In genomic region chr22:28442264-28442950, GRCh38 we compare ENCODE assay signal across 8 cellular contexts.
DNase-seq lines count a peak whose midpoint lies in the region; ATAC-seq and TF ChIP-seq lines count a peak whose summit lies in the region.

No MANE protein-coding gene starts in this region.

- H3K27me3 ChIP-seq in OCI-LY3 (ENCODE audit: low read depth, low read length) (peaks cover 5% of the 10 kb centered on the region; the same call in 1 of the 2 replicates), muscle layer of colon (ENCODE audit: control insufficient read depth in 1 of 2, insufficient read depth in 2 of 2, low read length in 2 of 2) (no peaks in the 10 kb centered on the region)

- H2AFZ ChIP-seq in OCI-LY3 (ENCODE audit: low read depth, low read length), result peak overlapping the region; percentile 80

- H3K4me3 ChIP-seq in OCI-LY3 (ENCODE audit: low read length) (peak overlapping the region; percentile 78), muscle layer of colon (ENCODE audit: low read depth in 1 of 2, low read length in 2 of 2) (peak overlapping the region; percentile 39 to 86)

- H3K9ac ChIP-seq in OCI-LY3 (ENCODE audit: low read length) (peak overlapping the region; percentile 65), muscle layer of colon (ENCODE audit: low read length) (peak overlapping the region; percentile 68)

- H4K20me1 ChIP-seq in OCI-LY3 (ENCODE audit: insufficient read depth, low read length), result no peaks in the 10 kb centered on the region

- ATAC-seq in GM19035 (IDR thresholded peaks at IDR 0.05; ENCODE audit: unreplicated experiment) (peak; percentile 68), GM19463 (IDR thresholded peaks at IDR 0.05; ENCODE audit: unreplicated experiment) (no peak)

- H3K36me3 ChIP-seq in OCI-LY3 (replicated peaks; ENCODE audit: low read depth, low read length) (no peaks in the 10 kb centered on the region), muscle layer of colon (ENCODE audit: insufficient read depth, low read length) (no peaks in the 10 kb centered on the region)

- no peak overlapping the region for H3K27ac ChIP-seq in OCI-LY3 (ENCODE audit: low read length)
- H3K27ac ChIP-seq in muscle layer of colon (ENCODE audit: low read depth, low read length), result peak overlapping the region; percentile 88

- no peaks in the 10 kb centered on the region for H3K9me3 ChIP-seq in OCI-LY3 (ENCODE audit: insufficient read depth, low read length)
- no peaks in the 10 kb centered on the region for H3K9me3 ChIP-seq in muscle layer of colon (ENCODE audit: low read length)

- H3K79me2 ChIP-seq in OCI-LY3 (ENCODE audit: low read length), result no peaks in the 10 kb centered on the region

- peak overlapping the region; percentile 86 for H3K4me2 ChIP-seq in OCI-LY3 (ENCODE audit: low read length)

- TF ChIP-seq CTCF in OCI-LY3 (IDR thresholded peaks at IDR 0.05; ENCODE audit: low read depth, low read length), result peak; percentile 97

- DNase-seq in activated T-helper 1 cell treated with anti-CD3 and anti-CD28 coated beads, Interleukin-2, amount 50 U/mL, for 16 hours (ENCODE audit: low read depth in 1 of 2, low spot score in 1 of 2), result peak; percentile 18 to 23
- DNase-seq in fibroblast of gingiva (ENCODE audit: low read depth) (peak; percentile 65), NCI-H1930 (lab: John Stamatoyannopoulos, UW) (no peak)
- peak; percentile 77 for DNase-seq in stimulated activated CD8-positive, alpha-beta memory T cell treated with anti-CD3 and anti-CD28 coated beads, Interleukin-4, amount 100 ng/mL, for 48 hours

- H3K4me1 ChIP-seq in OCI-LY3 (ENCODE audit: low read length) (peaks cover 13% of the 10 kb centered on the region), muscle layer of colon (ENCODE audit: insufficient read depth, low read length) (peaks cover 14% of the 10 kb centered on the region)

Comparison
In these comparisons a context has a peak if more than half of its experiments do, and no peak if none do; other contexts are left out.
1. DNase-seq: peak in activated T-helper 1 cell treated with anti-CD3 and anti-CD28 coated beads, Interleukin-2, amount 50 U/mL, for 16 hours (2 of 2), fibroblast of gingiva (single experiment) and stimulated activated CD8-positive, alpha-beta memory T cell treated with anti-CD3 and anti-CD28 coated beads, Interleukin-4, amount 100 ng/mL, for 48 hours (single experiment); none in NCI-H1930 (0 of 2).